In genomic region chr13:109545964-109546363, GRCh38 we compare ENCODE assay signal across 2 cellular contexts.
A peak's percentile ranks its signal among the peaks of the same experiment; 100 is the strongest.
TF ChIP-seq lines count a peak whose summit lies in the region.

No MANE protein-coding gene starts in this region.

TF ChIP-seq in HepG2, 621 proteins besides CTCF, POLR2A, EP300 and RAD21:
- TF ChIP-seq TERF1 (CRISPR knock-in tag; IDR thresholded peaks at IDR 0.05) (no peak), NCOA1 (CRISPR knock-in tag; IDR thresholded peaks at IDR 0.05) (no peak), CHD2 (IDR thresholded peaks at IDR 0.05; ENCODE audit: low read depth, low read length) (no peak), ATF4 (CRISPR knock-in tag; IDR thresholded peaks at IDR 0.05) (no peak), ZMYM4 (CRISPR knock-in tag; IDR thresholded peaks at IDR 0.05) (no peak), GZF1 (CRISPR knock-in tag; IDR thresholded peaks at IDR 0.05) (no peak), ZNF616 (CRISPR knock-in tag; IDR thresholded peaks at IDR 0.05; ENCODE audit: low read depth) (no peak), ZNF512 (CRISPR knock-in tag; IDR thresholded peaks at IDR 0.05) (no peak), MBNL3 (CRISPR knock-in tag; conservative IDR thresholded peaks at IDR 0.05) (no peak), ZNF543 (CRISPR knock-in tag; IDR thresholded peaks at IDR 0.05) (no peak), EEA1 (CRISPR knock-in tag; IDR thresholded peaks at IDR 0.05; ENCODE audit: borderline replicate concordance) (no peak), ZNF775 (CRISPR knock-in tag; IDR thresholded peaks at IDR 0.05; ENCODE audit: borderline replicate concordance) (no peak), FOXP1 (IDR thresholded peaks at IDR 0.05) (no peak), FOXP1 (CRISPR knock-in tag; IDR thresholded peaks at IDR 0.05) (no peak), PHB2 (IDR thresholded peaks at IDR 0.05; ENCODE audit: partially characterized antibody) (no peak), SAFB2 (CRISPR knock-in tag; IDR thresholded peaks at IDR 0.05; ENCODE audit: borderline replicate concordance, low read depth) (no peak), MED13 (CRISPR knock-in tag; IDR thresholded peaks at IDR 0.05) (no peak), ZNF709 (CRISPR knock-in tag; IDR thresholded peaks at IDR 0.05) (no peak), MBD4 (IDR thresholded peaks at IDR 0.05; ENCODE audit: borderline replicate concordance, low read length) (no peak)
- TF ChIP-seq, protein P1, sequence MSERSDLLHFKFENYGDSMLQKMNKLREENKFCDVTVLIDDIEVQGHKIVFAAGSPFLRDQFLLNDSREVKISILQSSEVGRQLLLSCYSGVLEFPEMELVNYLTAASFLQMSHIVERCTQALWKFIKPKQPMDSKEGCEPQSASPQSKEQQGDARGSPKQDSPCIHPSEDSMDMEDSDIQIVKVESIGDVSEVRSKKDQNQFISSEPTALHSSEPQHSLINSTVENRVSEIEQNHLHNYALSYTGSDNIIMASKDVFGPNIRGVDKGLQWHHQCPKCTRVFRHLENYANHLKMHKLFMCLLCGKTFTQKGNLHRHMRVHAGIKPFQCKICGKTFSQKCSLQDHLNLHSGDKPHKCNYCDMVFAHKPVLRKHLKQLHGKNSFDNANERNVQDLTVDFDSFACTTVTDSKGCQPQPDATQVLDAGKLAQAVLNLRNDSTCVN (CRISPR knock-in tag; IDR thresholded peaks at IDR 0.05; ENCODE audit: borderline replicate concordance), result no peak
- TF ChIP-seq, protein P2, sequence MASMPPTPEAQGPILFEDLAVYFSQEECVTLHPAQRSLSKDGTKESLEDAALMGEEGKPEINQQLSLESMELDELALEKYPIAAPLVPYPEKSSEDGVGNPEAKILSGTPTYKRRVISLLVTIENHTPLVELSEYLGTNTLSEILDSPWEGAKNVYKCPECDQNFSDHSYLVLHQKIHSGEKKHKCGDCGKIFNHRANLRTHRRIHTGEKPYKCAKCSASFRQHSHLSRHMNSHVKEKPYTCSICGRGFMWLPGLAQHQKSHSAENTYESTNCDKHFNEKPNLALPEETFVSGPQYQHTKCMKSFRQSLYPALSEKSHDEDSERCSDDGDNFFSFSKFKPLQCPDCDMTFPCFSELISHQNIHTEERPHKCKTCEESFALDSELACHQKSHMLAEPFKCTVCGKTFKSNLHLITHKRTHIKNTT (CRISPR knock-in tag; IDR thresholded peaks at IDR 0.05), result no peak

TF ChIP-seq in H1, 55 proteins besides CTCF, POLR2A, EP300 and RAD21:
- TF ChIP-seq, protein P3, sequence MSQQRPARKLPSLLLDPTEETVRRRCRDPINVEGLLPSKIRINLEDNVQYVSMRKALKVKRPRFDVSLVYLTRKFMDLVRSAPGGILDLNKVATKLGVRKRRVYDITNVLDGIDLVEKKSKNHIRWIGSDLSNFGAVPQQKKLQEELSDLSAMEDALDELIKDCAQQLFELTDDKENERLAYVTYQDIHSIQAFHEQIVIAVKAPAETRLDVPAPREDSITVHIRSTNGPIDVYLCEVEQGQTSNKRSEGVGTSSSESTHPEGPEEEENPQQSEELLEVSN (IDR thresholded peaks at IDR 0.05), result no peak
- TF ChIP-seq ASH2L (IDR thresholded peaks at IDR 0.05; ENCODE audit: low read length) (no peak), POU5F1 (IDR thresholded peaks at IDR 0.05; ENCODE audit: low read depth, low read length) (0 out of 2 replicates have a peak, but pooled peaks have one; percentile 30), SIN3A (conservative IDR thresholded peaks at IDR 0.05 in 1 of 2, IDR thresholded peaks at IDR 0.05 in 1 of 2; ENCODE audit: low read depth in 1 of 2, low read length in 2 of 2) (no peak), HDAC2 (IDR thresholded peaks at IDR 0.05; ENCODE audit: borderline replicate concordance in 1 of 2, low read depth in 2 of 2, low read length in 2 of 2) (no peak), NANOG (IDR thresholded peaks at IDR 0.05; ENCODE audit: insufficient read depth, low read depth, low read length, poor library complexity, severe bottlenecking) (no peak)
